ENCODE assay signal across 18 cellular contexts in genomic region chr21:26374817-26375216, GRCh38.
A peak's percentile ranks its signal among the peaks of the same experiment; 100 is the strongest.
DNase-seq lines count a peak whose midpoint lies in the region; ATAC-seq and TF ChIP-seq lines count a peak whose summit lies in the region.
"Had no signal": no experiment of that assay in that cellular context is flagged by ENCODE, and none has a peak within 500 bp of the region (broad histone marks: within the 10 kb centered on the region; RNA-seq: fewer than 3 reads in every experiment).

No MANE protein-coding gene starts in this region.

- no peak overlapping the region for H2AFZ ChIP-seq in PC-3 (ENCODE audit: low read length)
- H2AFZ ChIP-seq: GM23248 had no signal

- 0 out of 2 replicates have a peak, but pooled peaks cover 2% of the 10 kb centered on the region for H3K9me2 ChIP-seq in PC-3 (replicated peaks; ENCODE audit: low read length)

- no peaks in the 10 kb centered on the region for H3K79me2 ChIP-seq in PC-3 (ENCODE audit: low read length)

- no peak overlapping the region for H3K9ac ChIP-seq in PC-3 (ENCODE audit: low read length)
- H3K9ac ChIP-seq: BLaER1, GM23248 had no signal

- peaks cover 6% of the 10 kb centered on the region; the same call in 1 of the 2 replicates for H3K4me1 ChIP-seq in PC-3 (ENCODE audit: insufficient read depth, low read length)
- H3K4me1 ChIP-seq: A549, BLaER1, HAP-1 had no signal

- intact Hi-C loops in PC-3 (cut with micrococcal nuclease), result loop anchor here (1.0 kb wide), 1 partner anchor 13 kb away; no protein-coding TSS in a partner anchor

- no peaks in the 10 kb centered on the region for H3K36me3 ChIP-seq in PC-3 (ENCODE audit: low read depth, low read length)
- H3K36me3 ChIP-seq: BLaER1, HAP-1 had no signal

- no peak for TF ChIP-seq CTCF in PC-3 (conservative IDR thresholded peaks at IDR 0.05; ENCODE audit: low read depth, low read length)

- no peak overlapping the region for H3K4me2 ChIP-seq in PC-3 (ENCODE audit: low read length)
- H3K4me2 ChIP-seq: A549, BLaER1 had no signal

- H3K4me3 ChIP-seq in PC-3 (ENCODE audit: low read length), result no peak overlapping the region
- H3K4me3 ChIP-seq: A549, BLaER1, GM23248, HAP-1 had no signal

- no peak for TF ChIP-seq POLR2A in GM18505 (IDR thresholded peaks at IDR 0.05; ENCODE audit: borderline replicate concordance, extremely low read depth, insufficient read depth, insufficient read length)

- no peaks in the 10 kb centered on the region for H3F3A ChIP-seq in PC-3 (ENCODE audit: low read length, unreplicated experiment)

- CTCF ChIA-PET in PC-3 (lab: Charles Lee), result no interaction called here

- BruUV-seq in PC-3 (replicated peaks; lab: Mats Ljungman, UMichigan), result no TSS peak

- no peak overlapping the region for H3K27ac ChIP-seq in PC-3 (ENCODE audit: low read length)
- H3K27ac ChIP-seq: 22Rv1, A549, BLaER1, GM23248 had no signal

- POLR2A ChIA-PET in PC-3 (lab: Charles Lee; ENCODE audit: unreplicated experiment), result interaction anchor here (0.6 kb wide), 1 partner anchor 257 kb away, joined by 3 read pairs; no protein-coding TSS in a partner anchor

- no peaks in the 10 kb centered on the region for H3K27me3 ChIP-seq in PC-3 (ENCODE audit: low read length)
- H3K27me3 ChIP-seq: BLaER1 had no signal

- no peaks in the 10 kb centered on the region for H3K9me3 ChIP-seq in PC-3 (ENCODE audit: low read length)
- H3K9me3 ChIP-seq: A549, BLaER1, HAP-1 had no signal

- peak; percentile 12 for DNase-seq in NOMO-1 treated with DMSO at 0.1 percent for 48 hours (lab: John Stamatoyannopoulos, UW; ENCODE audit: unreplicated experiment)
- no peak for DNase-seq in NOMO-1 treated with dmso at 0.1 percent for 144 hours (lab: John Stamatoyannopoulos, UW; ENCODE audit: unreplicated experiment)
- DNase-seq in PC-3, result peak; percentile 15
- DNase-seq in foreskin melanocyte, result peak; percentile 93
- DNase-seq: AML-193; Calu3; CD4-positive, alpha-beta memory T cell; DMS79 treated with DMSO at 0.1 percent for 48 hours; GF-D8; GM23248; IMR-90 had no signal

- peak; percentile 83 for ATAC-seq in PC-3
- no peak for ATAC-seq in GM19395 (IDR thresholded peaks at IDR 0.05; ENCODE audit: unreplicated experiment)
- no peak for ATAC-seq in HG03565 (IDR thresholded peaks at IDR 0.05; ENCODE audit: unreplicated experiment)
- ATAC-seq in GM18505 (IDR thresholded peaks at IDR 0.05; ENCODE audit: unreplicated experiment), result no peak
- ATAC-seq: A549 had no signal

- no peaks in the 10 kb centered on the region for H4K20me1 ChIP-seq in PC-3 (ENCODE audit: low read length)
- H4K20me1 ChIP-seq: BLaER1 had no signal
